ENCODE assay signal across 15 cellular contexts in the genomic region with DNA sequence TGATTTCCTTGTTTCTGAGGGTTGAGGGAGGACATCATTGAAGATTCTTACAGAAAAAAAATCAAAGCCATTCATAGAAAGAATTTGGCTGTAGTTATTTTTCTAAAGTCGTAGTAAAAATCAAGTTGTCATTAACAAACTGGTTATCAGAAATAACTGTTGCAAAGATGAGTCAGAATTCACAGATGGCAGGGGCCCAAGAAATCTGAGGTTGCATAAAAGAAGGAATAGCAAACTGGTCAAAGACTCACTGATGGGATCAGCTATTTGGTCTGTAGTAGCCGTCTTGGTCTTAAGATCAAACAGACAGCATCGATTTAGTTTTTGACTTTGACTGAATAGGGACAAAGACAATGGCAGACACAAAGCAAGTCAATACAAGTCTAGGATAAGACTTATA.
DNase-seq lines count a peak whose midpoint lies in the region; ATAC-seq and TF ChIP-seq lines count a peak whose summit lies in the region.
"Had no signal": no experiment of that assay in that cellular context is flagged by ENCODE, and none has a peak within 500 bp of the region (broad histone marks: within the 10 kb centered on the region; RNA-seq: fewer than 3 reads in every experiment).

No MANE protein-coding gene starts in this region.

- in situ Hi-C loops in ACHN (cut with HindIII; ENCODE audit: low pct_ligation_motif_present, low pct_unique_long_range_greater_than_20kb, low sequenced_read_pairs) (no loop called here), astrocyte of the cerebellum (cut with HindIII; ENCODE audit: low sequenced_read_pairs) (no loop called here)

- no peak overlapping the region for H3K4me3 ChIP-seq in astrocyte of the cerebellum (ENCODE audit: low read depth, low read length)
- H3K4me3 ChIP-seq in effector memory CD4-positive, alpha-beta T cell (ENCODE audit: insufficient read depth, low read depth, low read length, poor library complexity, severe bottlenecking): no peak overlapping the region
- H3K4me3 ChIP-seq: gastroesophageal sphincter, thyroid gland had no signal

- TF ChIP-seq CTCF in astrocyte of the cerebellum (IDR thresholded peaks at IDR 0.05; ENCODE audit: low read depth, low read length, missing control alignments) (no peak), foreskin keratinocyte (conservative IDR thresholded peaks at IDR 0.05) (no peak)

- H3K4me1 ChIP-seq in foreskin keratinocyte: no peaks in the 10 kb centered on the region
- H3K4me1 ChIP-seq in effector memory CD4-positive, alpha-beta T cell (ENCODE audit: control insufficient read depth, insufficient read depth, low read length, poor library complexity, severe bottlenecking): no peaks in the 10 kb centered on the region
- H3K4me1 ChIP-seq: thyroid gland had no signal

- H3K36me3 ChIP-seq in effector memory CD4-positive, alpha-beta T cell (ENCODE audit: control insufficient read depth, insufficient read depth, low read length): no peaks in the 10 kb centered on the region
- H3K36me3 ChIP-seq: gastroesophageal sphincter, thyroid gland had no signal

- H3K9me3 ChIP-seq in effector memory CD4-positive, alpha-beta T cell (ENCODE audit: control insufficient read depth, low read length): no peaks in the 10 kb centered on the region
- H3K9me3 ChIP-seq: gastroesophageal sphincter, thyroid gland had no signal

- no peaks in the 10 kb centered on the region for H3K27me3 ChIP-seq in foreskin keratinocyte
- no peaks in the 10 kb centered on the region for H3K27me3 ChIP-seq in effector memory CD4-positive, alpha-beta T cell (replicated peaks; ENCODE audit: control insufficient read depth, insufficient read depth, low read length, poor library complexity, severe bottlenecking)
- H3K27me3 ChIP-seq: gastroesophageal sphincter, thyroid gland had no signal

- peak; percentile 15 for ATAC-seq in foreskin keratinocyte
- ATAC-seq in left lobe of liver: no peak
- no peak for ATAC-seq in HG03521 (IDR thresholded peaks at IDR 0.05; ENCODE audit: unreplicated experiment)
- ATAC-seq: activated naive CD4-positive, alpha-beta T cell treated with anti-CD3 and anti-CD28 coated beads, Interleukin-2, amount 50 U/mL, for 72 hours; gastroesophageal sphincter had no signal

- no peak overlapping the region for H3K27ac ChIP-seq in foreskin keratinocyte
- no peak overlapping the region for H3K27ac ChIP-seq in effector memory CD4-positive, alpha-beta T cell (ENCODE audit: insufficient read depth, low read length, poor library complexity, severe bottlenecking)
- H3K27ac ChIP-seq: gastroesophageal sphincter, thyroid gland had no signal

- DNase-seq in ACHN: peak; percentile 19
- DNase-seq in HS-27A (ENCODE audit: low read depth): peak; percentile 15
- DNase-seq in astrocyte of the cerebellum (ENCODE audit: low read depth): peak; percentile 62
- DNase-seq in foreskin keratinocyte: peak; percentile 14 to 45
- DNase-seq in left lobe of liver (ENCODE audit: low spot score): no peak
- no peak for DNase-seq in islet precursor cell
- no peak for DNase-seq in effector memory CD4-positive, alpha-beta T cell
- DNase-seq: activated CD4-positive, CD25-positive, alpha-beta regulatory T cell; DMS53; KG1; NCI-H146; thyroid gland had no signal

Comparison
In these comparisons a context has a peak if more than half of its experiments do, and no peak if none do; other contexts are left out.
1. DNase-seq: peak in ACHN (single experiment), HS-27A (single experiment), astrocyte of the cerebellum (single experiment) and foreskin keratinocyte (2 of 2); none in left lobe of liver (single experiment), islet precursor cell (single experiment) and effector memory CD4-positive, alpha-beta T cell (0 of 3).